Comparison of ENCODE assay signal across 20 cellular contexts in genomic region chr1:232172556-232172955, GRCh38.
"Had no signal": no experiment of that assay in that cellular context is flagged by ENCODE, and none has a peak within 500 bp of the region (broad histone marks: within the 10 kb centered on the region; RNA-seq: fewer than 3 reads in every experiment).

No MANE protein-coding gene starts in this region.

- H3K4me1 Mint-ChIP-seq: central memory CD8-positive, alpha-beta T cell had no signal

- DNase-seq: activated CD4-positive, alpha-beta T cell treated with anti-CD3 and anti-CD28 coated beads for 4 hours; activated CD4-positive, alpha-beta T cell treated with anti-CD3 and anti-CD28 coated beads, Interleukin-2, amount 50 U/mL, for 4 hours; activated naive CD4-positive, alpha-beta T cell; activated T-cell treated with anti-CD3 and anti-CD28 coated beads for 4 hours; activated T-cell treated with anti-CD3 and anti-CD28 coated beads, Interleukin-2, amount 50 U/mL, for 72 hours; dermis blood vessel endothelial cell; effector CD4-positive, alpha-beta T cell; esophagus squamous epithelium; foreskin melanocyte; islet precursor cell; left ventricle myocardium superior; pancreas; psoas muscle; right cardiac atrium; stimulated activated CD4-positive, alpha-beta T cell treated with anti-CD3 and anti-CD28 coated beads, Interleukin-2, amount 100 ng/mL, for 48 hours; stimulated activated naive CD4-positive, alpha-beta T cell treated with Interleukin-2 at 50 U/mL for 16 hours; T-helper 1 cell had no signal

- ATAC-seq: activated T-cell treated with anti-CD3 and anti-CD28 coated beads, Interleukin-2, amount 50 U/mL, for 72 hours; left ventricle myocardium superior; pancreas; psoas muscle; right cardiac atrium had no signal

- H3K36me3 Mint-ChIP-seq: activated naive CD8-positive, alpha-beta T cell had no signal

- H3K4me3 Mint-ChIP-seq: activated naive CD8-positive, alpha-beta T cell; activated T-cell treated with anti-CD3 and anti-CD28 coated beads, Interleukin-2, amount 50 U/mL, for 72 hours; central memory CD8-positive, alpha-beta T cell; T-helper 2 cell treated with Interferon-gamma antibody and Interleukin-4, amounts not matched to agents 5 μg/mL and 100 μg/mL, for 36 hours had no signal

- H3K27ac Mint-ChIP-seq: activated naive CD8-positive, alpha-beta T cell; activated T-cell treated with anti-CD3 and anti-CD28 coated beads, Interleukin-2, amount 50 U/mL, for 72 hours; T-helper 2 cell treated with Interferon-gamma antibody and Interleukin-4, amounts not matched to agents 5 μg/mL and 100 μg/mL, for 36 hours had no signal

- H3K9me3 Mint-ChIP-seq: central memory CD8-positive, alpha-beta T cell; T-helper 2 cell treated with Interferon-gamma antibody and Interleukin-4, amounts not matched to agents 5 μg/mL and 100 μg/mL, for 36 hours had no signal
